8 cellular contexts compared by ENCODE assay signal in genomic region chr18:76492669-76493212, GRCh38.
DNase-seq lines count a peak whose midpoint lies in the region; ATAC-seq and TF ChIP-seq lines count a peak whose summit lies in the region.

No MANE protein-coding gene starts in this region.

- DNase-seq in GM10266 (ENCODE audit: extremely low spot score), result peak; percentile 96
- DNase-seq in NCI-H1048 (lab: John Stamatoyannopoulos, UW), result peak; percentile 97
- DNase-seq in glomerular visceral epithelial cell (ENCODE audit: extremely low spot score), result peak; percentile 98
- peak; percentile 13 to 98 (median 89) for DNase-seq in nucleus accumbens (lab: John Stamatoyannopoulos, UW)
- DNase-seq in superior temporal gyrus (ENCODE audit: extremely low spot score), result peak; percentile 95

- H3K4me3 Mint-ChIP-seq in activated naive CD8-positive, alpha-beta T cell, result peak overlapping the region; percentile 88

- no peaks in the 10 kb centered on the region for H3K9me3 Mint-ChIP-seq in activated naive CD8-positive, alpha-beta T cell (ENCODE audit: low read depth)

- no peak for TF ChIP-seq CTCF in GM10266 (IDR thresholded peaks at IDR 0.05; ENCODE audit: control insufficient read depth, insufficient read depth, low read depth, missing control alignments)

- H3K27me3 Mint-ChIP-seq in activated naive CD8-positive, alpha-beta T cell, result no peaks in the 10 kb centered on the region

- peak overlapping the region; percentile 89 for H3K27ac Mint-ChIP-seq in activated naive CD8-positive, alpha-beta T cell

- peak; percentile 71 for ATAC-seq in HG02588 (IDR thresholded peaks at IDR 0.05; ENCODE audit: unreplicated experiment)
- peak; percentile 84 for ATAC-seq in SK-N-SH treated with all-trans-retinoic acid at 6 μM for 48 hours

- H3K4me1 Mint-ChIP-seq in activated naive CD8-positive, alpha-beta T cell (ENCODE audit: low read depth), result peaks cover 39% of the 10 kb centered on the region

- H3K36me3 Mint-ChIP-seq in activated naive CD8-positive, alpha-beta T cell, result no peaks in the 10 kb centered on the region

TF ChIP-seq in SK-N-SH treated with all-trans-retinoic acid at 6 μM for 48 hours, 23 proteins besides CTCF, POLR2A, EP300 and RAD21:
- no peak for TF ChIP-seq TSHZ2 (CRISPR knock-in tag; IDR thresholded peaks at IDR 0.05)
- TF ChIP-seq ZNF565 (CRISPR knock-in tag; conservative IDR thresholded peaks at IDR 0.05; ENCODE audit: low read depth), result no peak
- TF ChIP-seq TCF4 (CRISPR knock-in tag; IDR thresholded peaks at IDR 0.05; ENCODE audit: borderline replicate concordance), result no peak
- TF ChIP-seq ZC3H10 (CRISPR knock-in tag; IDR thresholded peaks at IDR 0.05), result no peak
- TF ChIP-seq OSR1 (CRISPR knock-in tag; IDR thresholded peaks at IDR 0.05), result no peak
- no peak for TF ChIP-seq CSDC2 (CRISPR knock-in tag; IDR thresholded peaks at IDR 0.05)
- no peak for TF ChIP-seq ESRRG (CRISPR knock-in tag; IDR thresholded peaks at IDR 0.05)
- no peak for TF ChIP-seq ZNF8 (CRISPR knock-in tag; IDR thresholded peaks at IDR 0.05)
- no peak for TF ChIP-seq SNAI2 (CRISPR knock-in tag; IDR thresholded peaks at IDR 0.05)
- TF ChIP-seq ZFP30 (CRISPR knock-in tag; IDR thresholded peaks at IDR 0.05), result no peak
- TF ChIP-seq PPARA (CRISPR knock-in tag; IDR thresholded peaks at IDR 0.05; ENCODE audit: borderline replicate concordance), result no peak
- TF ChIP-seq CREB5 (CRISPR knock-in tag; IDR thresholded peaks at IDR 0.05; ENCODE audit: low read depth), result no peak
- no peak for TF ChIP-seq ISL1 (CRISPR knock-in tag; IDR thresholded peaks at IDR 0.05)
- TF ChIP-seq POU6F1 (CRISPR knock-in tag; IDR thresholded peaks at IDR 0.05; ENCODE audit: borderline replicate concordance, low read depth), result no peak
- no peak for TF ChIP-seq TOX (CRISPR knock-in tag; IDR thresholded peaks at IDR 0.05; ENCODE audit: borderline replicate concordance)
- no peak for TF ChIP-seq ARNTL (CRISPR knock-in tag; IDR thresholded peaks at IDR 0.05; ENCODE audit: borderline replicate concordance, low read depth)
- TF ChIP-seq BACH2 (CRISPR knock-in tag; IDR thresholded peaks at IDR 0.05; ENCODE audit: borderline replicate concordance), result no peak
- TF ChIP-seq RARB (CRISPR knock-in tag; IDR thresholded peaks at IDR 0.05), result no peak
- no peak for TF ChIP-seq PATZ1 (CRISPR knock-in tag; IDR thresholded peaks at IDR 0.05; ENCODE audit: borderline replicate concordance)

Comparison
In these comparisons a context has a peak if more than half of its experiments do, and no peak if none do; other contexts are left out.
1. Peak in every context shown above with its lines: DNase-seq and ATAC-seq.